ENCODE assay signal across 14 cellular contexts in the genomic region with DNA sequence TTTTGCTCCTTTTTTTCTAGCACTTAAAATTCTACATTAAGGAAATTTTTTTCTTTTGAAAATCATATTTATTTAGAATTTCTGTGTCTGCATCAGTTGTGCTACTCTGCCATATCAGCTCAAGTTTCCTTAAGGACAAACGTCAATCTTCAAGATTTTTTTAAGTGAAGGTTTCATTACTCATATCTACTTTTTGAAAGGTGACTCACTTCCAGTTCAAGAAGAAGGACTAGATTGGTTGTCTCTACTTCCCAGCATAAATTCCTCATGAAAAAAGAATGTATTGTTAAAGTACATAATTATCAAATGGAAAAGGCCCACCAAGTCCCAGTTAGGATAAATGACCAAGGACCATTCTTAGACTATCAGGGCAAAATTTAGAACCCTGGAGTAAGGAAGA.
A peak's percentile ranks its signal among the peaks of the same experiment; 100 is the strongest.
DNase-seq lines count a peak whose midpoint lies in the region; ATAC-seq, FAIRE-seq and TF ChIP-seq lines count a peak whose summit lies in the region.
"Had no signal": no experiment of that assay in that cellular context is flagged by ENCODE, and none has a peak within 500 bp of the region (broad histone marks: within the 10 kb centered on the region; RNA-seq: fewer than 3 reads in every experiment).

No MANE protein-coding gene starts in this region.

- DNase-seq in ELR (ENCODE audit: low read depth) = peak; percentile 9
- peak; percentile 40 for DNase-seq in NCI-H226
- peak; percentile 2 for DNase-seq in astrocyte (ENCODE audit: low read depth)
- peak; percentile 2 for DNase-seq in glomerular visceral epithelial cell (ENCODE audit: extremely low spot score)
- DNase-seq in posterior vena cava (ENCODE audit: low spot score) = no peak
- no peak for DNase-seq in MCF 10A (ENCODE audit: unreplicated experiment)
- DNase-seq: Caco-2; CD8-positive, alpha-beta memory T cell; DND-41; GF-D8 had no signal

- H3K27ac Mint-ChIP-seq in astrocyte (ENCODE audit: unreplicated experiment) (no peak overlapping the region), MCF 10A (ENCODE audit: low read depth, unreplicated experiment) (no peak overlapping the region)
- H3K27ac Mint-ChIP-seq: CD8-positive, alpha-beta memory T cell had no signal

- H3K36me3 ChIP-seq in astrocyte (ENCODE audit: insufficient read depth, low read length) = no peaks in the 10 kb centered on the region

- H3K9me3 Mint-ChIP-seq in astrocyte (ENCODE audit: unreplicated experiment) (no peaks in the 10 kb centered on the region), MCF 10A (ENCODE audit: unreplicated experiment) (no peaks in the 10 kb centered on the region)

- no peak overlapping the region for H3K4me2 ChIP-seq in astrocyte (ENCODE audit: low read length)

- H3K4me1 Mint-ChIP-seq in astrocyte (ENCODE audit: low read depth, unreplicated experiment) (peaks cover 5% of the 10 kb centered on the region), MCF 10A (ENCODE audit: insufficient read depth, unreplicated experiment) (no peaks in the 10 kb centered on the region)
- H3K4me1 Mint-ChIP-seq: CD8-positive, alpha-beta memory T cell had no signal

- H3K4me3 Mint-ChIP-seq in astrocyte (ENCODE audit: unreplicated experiment) = no peak overlapping the region
- no peak overlapping the region for H3K4me3 Mint-ChIP-seq in MCF 10A (ENCODE audit: unreplicated experiment)
- H3K4me3 Mint-ChIP-seq: CD8-positive, alpha-beta memory T cell had no signal

- H3K27me3 Mint-ChIP-seq in astrocyte (ENCODE audit: low read depth, unreplicated experiment) (no peaks in the 10 kb centered on the region), MCF 10A (ENCODE audit: insufficient read depth, unreplicated experiment) (no peaks in the 10 kb centered on the region)
- H3K27me3 Mint-ChIP-seq: CD8-positive, alpha-beta memory T cell had no signal

- CTCF ChIA-PET in MCF 10A (lab: Yijun Ruan, JAX) = no interaction called here

- H2AFZ ChIP-seq in astrocyte (ENCODE audit: low read depth, low read length) = no peak overlapping the region

- H3K4me1 ChIP-seq in astrocyte (ENCODE audit: insufficient read depth, low read length) = no peaks in the 10 kb centered on the region
- H3K4me1 ChIP-seq: Caco-2 had no signal

- H3K9ac ChIP-seq in astrocyte (ENCODE audit: low read length) = no peak overlapping the region

- H3K36me3 Mint-ChIP-seq in astrocyte (ENCODE audit: low read depth, unreplicated experiment) (no peaks in the 10 kb centered on the region), MCF 10A (ENCODE audit: insufficient read depth, unreplicated experiment) (no peaks in the 10 kb centered on the region)
- H3K36me3 Mint-ChIP-seq: CD8-positive, alpha-beta memory T cell had no signal

- POLR2A ChIA-PET in MCF 10A (lab: Yijun Ruan, JAX) = no interaction called here

- no peaks in the 10 kb centered on the region for H4K20me1 ChIP-seq in astrocyte (ENCODE audit: insufficient read depth, low read length)

- no peaks in the 10 kb centered on the region for H3K9me3 ChIP-seq in astrocyte (ENCODE audit: insufficient read depth, low read depth, low read length)
- H3K9me3 ChIP-seq: Caco-2 had no signal

- no peak overlapping the region for H3K4me3 ChIP-seq in astrocyte (ENCODE audit: insufficient read depth, low read depth, low read length)

- no peak for FAIRE-seq in astrocyte (lab: Jason Lieb, UNC)
- FAIRE-seq: GM19239 had no signal

- intact Hi-C loops in posterior vena cava (cut with DNase I) (no loop called here), MCF 10A (cut with micrococcal nuclease) (no loop called here)

- H3K27ac ChIP-seq in astrocyte (ENCODE audit: low read depth, low read length) = no peak overlapping the region
- H3K27ac ChIP-seq: 22Rv1 had no signal

- H3K27me3 ChIP-seq in astrocyte (ENCODE audit: insufficient read depth, low read length) = no peaks in the 10 kb centered on the region

- TF ChIP-seq CTCF in astrocyte (IDR thresholded peaks at IDR 0.05; ENCODE audit: insufficient read depth, low read depth, low read length) (no peak), MCF 10A (IDR thresholded peaks at IDR 0.05; ENCODE audit: unreplicated experiment) (no peak)

- ATAC-seq in HG02759 (IDR thresholded peaks at IDR 0.05; ENCODE audit: unreplicated experiment) = no peak
- ATAC-seq in HG03196 (IDR thresholded peaks at IDR 0.05; ENCODE audit: unreplicated experiment) = no peak

- no TSS peak for BruUV-seq in MCF 10A (replicated peaks; lab: Mats Ljungman, UMichigan)

- H3K79me2 ChIP-seq in astrocyte (ENCODE audit: insufficient read depth, low read length) = no peaks in the 10 kb centered on the region

Comparison
In these comparisons a context has a peak if more than half of its experiments do, and no peak if none do; other contexts are left out.
1. DNase-seq: peak in ELR (single experiment), NCI-H226 (single experiment), astrocyte (single experiment) and glomerular visceral epithelial cell (single experiment); none in posterior vena cava (single experiment) and MCF 10A (single experiment).